In genomic region chr2:129923265-129924141, GRCh38 we compare ENCODE assay signal across 8 cellular contexts. TPM values are rescaled to one million over a fixed set of nuclear protein-coding genes. Genes with fewer than 3 reads are reported as not detected.
DNase-seq lines count a peak whose midpoint lies in the region; ATAC-seq and TF ChIP-seq lines count a peak whose summit lies in the region.
"Had no signal": no experiment of that assay in that cellular context is flagged by ENCODE, and none has a peak within 500 bp of the region (broad histone marks: within the 10 kb centered on the region; RNA-seq: fewer than 3 reads in every experiment).

No MANE protein-coding gene starts in this region.

- no peak for ATAC-seq in GM19467 (IDR thresholded peaks at IDR 0.05; ENCODE audit: unreplicated experiment)

- peaks cover 25% of the 10 kb centered on the region for H3K27me3 ChIP-seq in endodermal cell (ENCODE audit: control insufficient read depth, insufficient read depth, low read length, poor library complexity, severe bottlenecking)

- DNase-seq in GM03348 (ENCODE audit: low spot score) (peak; percentile 60), LNCaP clone FGC (ENCODE audit: low read depth) (peak; percentile 40), SHP77 (lab: John Stamatoyannopoulos, UW) (peak; percentile 46 to 73), endodermal cell (peak; percentile 95), mesothelial cell of epicardium (ENCODE audit: low spot score in 2 of 2, unreplicated experiment in 2 of 2) (peak in 1 of 2 experiments; percentile 67), cortex of kidney (lab: John Stamatoyannopoulos, UW) (no peak)

- H3K4me1 ChIP-seq in endodermal cell (ENCODE audit: control insufficient read depth, insufficient read depth, low read length): no peaks in the 10 kb centered on the region

- H3K27ac Mint-ChIP-seq in endodermal cell: no peak overlapping the region
- H3K27ac Mint-ChIP-seq in mesothelial cell of epicardium: no peak overlapping the region
- H3K27ac Mint-ChIP-seq: activated naive CD4-positive, alpha-beta T cell treated with anti-CD3 and anti-CD28 coated beads, Interleukin-2, amount 50 U/mL, for 24 hours had no signal

- peaks cover 3% of the 10 kb centered on the region for H3K4me1 Mint-ChIP-seq in endodermal cell
- H3K4me1 Mint-ChIP-seq in mesothelial cell of epicardium: peaks cover 12% of the 10 kb centered on the region

- H3K36me3 Mint-ChIP-seq in endodermal cell (ENCODE audit: low read depth) (no peaks in the 10 kb centered on the region), mesothelial cell of epicardium (peaks cover 8% of the 10 kb centered on the region)

- H3K9me3 Mint-ChIP-seq in endodermal cell (peaks cover 8% of the 10 kb centered on the region), mesothelial cell of epicardium (peaks cover 19% of the 10 kb centered on the region)

- H3K4me3 Mint-ChIP-seq in endodermal cell (peak overlapping the region; percentile 47), mesothelial cell of epicardium (peak overlapping the region; percentile 63)
- H3K4me3 Mint-ChIP-seq: activated naive CD4-positive, alpha-beta T cell treated with anti-CD3 and anti-CD28 coated beads, Interleukin-2, amount 50 U/mL, for 24 hours had no signal

- WGBS in endodermal cell (ENCODE audit: insufficient coverage in 1 of 2, insufficient read length in 1 of 2), 2 experiments: 7 to 22% methylated on average over 5 to 29 of the region's 30 CpGs

- no peak overlapping the region for H3K9ac ChIP-seq in endodermal cell (ENCODE audit: extremely low read depth, low read length, poor library complexity, severe bottlenecking)

- no peaks in the 10 kb centered on the region for H3K36me3 ChIP-seq in endodermal cell (ENCODE audit: control insufficient read depth, insufficient read depth, low read length)

- H3K27me3 Mint-ChIP-seq in endodermal cell (ENCODE audit: insufficient read depth) (peaks cover 45% of the 10 kb centered on the region), mesothelial cell of epicardium (ENCODE audit: low read depth) (peaks cover 35% of the 10 kb centered on the region)

- peaks cover 4% of the 10 kb centered on the region for H3K9me3 ChIP-seq in endodermal cell (ENCODE audit: control insufficient read depth, low read length)

- TF ChIP-seq CTCF in LNCaP clone FGC (IDR thresholded peaks at IDR 0.05; ENCODE audit: control insufficient read depth, extremely low read depth, insufficient read depth): peak; percentile 49
- TF ChIP-seq CTCF in endodermal cell (conservative IDR thresholded peaks at IDR 0.05): peak; percentile 74
- TF ChIP-seq CTCF in mesothelial cell of epicardium (IDR thresholded peaks at IDR 0.05; ENCODE audit: unreplicated experiment): peak; percentile 53

- no peak overlapping the region for H3K27ac ChIP-seq in endodermal cell (ENCODE audit: low read depth, low read length)

- peak overlapping the region; percentile 45 for H3K4me3 ChIP-seq in LNCaP clone FGC (ENCODE audit: low read depth, low read length)
- H3K4me3 ChIP-seq in endodermal cell (ENCODE audit: low read length): peak overlapping the region; percentile 70

RNA-seq across cellular contexts. Expression of gene RAB6C, which starts 56.0 kb away (rescaled TPM):
- under 1 TPM; 0.22 to 0.24 TPM for total RNA-seq in endodermal cell
- polyA plus RNA-seq in endodermal cell (2013, experiment 1 of 2): not detected
- not detected for polyA plus RNA-seq in endodermal cell (2013, experiment 2 of 2)
- 0.16 to 0.18 TPM in 2 of 3 replicates, not detected in the other for total RNA-seq in mesothelial cell of epicardium
